7 cellular contexts compared by ENCODE assay signal in the genomic region with DNA sequence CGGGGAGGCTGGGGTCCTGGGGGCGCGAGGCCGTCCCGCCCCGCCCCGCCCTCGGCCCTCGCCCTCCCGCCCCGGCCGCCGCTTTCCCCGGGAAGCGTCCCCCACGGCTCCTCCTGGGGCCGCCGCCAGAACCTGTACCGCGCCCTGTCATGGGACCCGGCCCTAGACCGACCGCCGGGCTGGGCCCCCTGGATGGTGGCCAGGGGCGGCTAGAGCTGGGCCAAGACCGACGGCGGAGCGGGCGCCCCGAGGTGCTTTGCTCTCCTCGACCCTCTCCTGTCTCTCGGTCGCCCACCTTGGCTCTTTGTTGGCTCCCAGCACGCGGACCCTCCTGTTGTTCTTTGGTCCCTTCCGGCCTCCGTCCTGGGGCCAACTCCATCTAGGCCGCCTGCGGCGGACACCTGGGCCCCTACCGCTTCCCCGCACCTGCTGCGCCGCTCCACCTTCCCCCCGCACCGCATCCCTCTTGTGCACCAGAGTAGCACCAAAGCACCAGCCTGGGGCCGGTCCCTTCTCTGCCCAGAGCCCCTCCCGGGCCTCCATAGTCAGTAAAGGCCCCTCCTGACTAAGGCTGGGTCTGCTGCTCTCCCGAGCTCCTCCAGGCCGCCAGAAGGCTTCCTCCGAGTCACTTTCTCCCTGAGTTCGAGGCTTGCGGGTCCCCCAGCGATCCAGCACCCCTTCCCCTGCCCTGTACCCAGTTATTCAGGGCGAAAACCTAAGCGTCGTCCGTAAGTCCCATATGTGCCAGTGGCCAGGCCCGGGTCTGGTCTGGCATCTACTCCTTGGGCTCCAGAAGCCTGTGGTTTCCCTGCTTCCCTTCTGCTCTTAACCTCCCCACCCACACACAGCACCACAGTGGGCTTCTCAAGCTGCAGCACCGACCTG. TPM values are rescaled to one million over a fixed set of nuclear protein-coding genes. Genes with fewer than 3 reads are reported as not detected.
DNase-seq lines count a peak whose midpoint lies in the region; ATAC-seq and TF ChIP-seq lines count a peak whose summit lies in the region.

No MANE protein-coding gene starts in this region.

- no peaks in the 10 kb centered on the region for H3K9me3 Mint-ChIP-seq in central memory CD8-positive, alpha-beta T cell
- no peaks in the 10 kb centered on the region for H3K9me3 Mint-ChIP-seq in natural killer cell

- H3K4me1 Mint-ChIP-seq in central memory CD8-positive, alpha-beta T cell = peaks cover 58% of the 10 kb centered on the region
- H3K4me1 Mint-ChIP-seq in natural killer cell = peaks cover 30 to 45% of the 10 kb centered on the region in 2 donors

- TF ChIP-seq CTCF in natural killer cell (IDR thresholded peaks at IDR 0.05) = no peak

- DNase-seq in Jurkat, Clone E6-1 (ENCODE audit: low read depth, low spot score) = no peak
- no peak for DNase-seq in central memory CD8-positive, alpha-beta T cell (ENCODE audit: low spot score in 2 of 2)
- DNase-seq in natural killer cell (no peak), SHP77 (lab: John Stamatoyannopoulos, UW) (no peak), EL (no peak), dedifferentiated amniotic fluid mesenchymal stem cell (ENCODE audit: extremely low spot score) (no peak)

- H3K4me3 ChIP-seq in Jurkat, Clone E6-1 (ENCODE audit: low read length) = peak overlapping the region; percentile 91

- H3K27ac Mint-ChIP-seq in central memory CD8-positive, alpha-beta T cell (ENCODE audit: low read depth) = peak overlapping the region; percentile 99
- peak overlapping the region; percentile 92 to 93 for H3K27ac Mint-ChIP-seq in natural killer cell

- ATAC-seq in GM19023 (IDR thresholded peaks at IDR 0.05; ENCODE audit: unreplicated experiment) = peak; percentile 3
- ATAC-seq in central memory CD8-positive, alpha-beta T cell (replicated peaks; ENCODE audit: extremely low read depth, poor library complexity, severe bottlenecking) = no peak
- no peak for ATAC-seq in natural killer cell

- no peaks in the 10 kb centered on the region for H3K27me3 Mint-ChIP-seq in central memory CD8-positive, alpha-beta T cell
- no peaks in the 10 kb centered on the region for H3K27me3 Mint-ChIP-seq in natural killer cell (ENCODE audit: low read depth in 2 of 2)

- intact Hi-C loops in natural killer cell (cut with micrococcal nuclease) = loop anchor here (1.0 to 5.0 kb wide), 3 partner anchors 10 to 135 kb away; a partner anchor contains a TSS

- H3K4me3 Mint-ChIP-seq in central memory CD8-positive, alpha-beta T cell = peak overlapping the region; percentile 90
- H3K4me3 Mint-ChIP-seq in natural killer cell = peak overlapping the region; percentile 87

- peaks cover 27% of the 10 kb centered on the region for H3K36me3 Mint-ChIP-seq in central memory CD8-positive, alpha-beta T cell (ENCODE audit: insufficient read depth)
- no peaks in the 10 kb centered on the region for H3K36me3 Mint-ChIP-seq in natural killer cell

RNA-seq across cellular contexts. Expression of a gene that starts 0.6 kb away (rescaled TPM):
- polyA plus RNA-seq in Jurkat, Clone E6-1 (2012; ENCODE audit: insufficient read depth, insufficient read length) = 164 TPM
- total RNA-seq in natural killer cell = 10 to 100 TPM; 23.4 to 43.7 (median 32.5) TPM

RNA-seq across cellular contexts. Expression of a gene that starts 0.8 kb away (rescaled TPM):
- 30.1 TPM for polyA plus RNA-seq in Jurkat, Clone E6-1 (2012; ENCODE audit: insufficient read depth, insufficient read length)
- total RNA-seq in natural killer cell = 10 to 100 TPM; 18.2 to 26.9 (median 20.8) TPM

RNA-seq across cellular contexts. Expression of a gene that starts 9.8 kb away (rescaled TPM):
- polyA plus RNA-seq in Jurkat, Clone E6-1 (2012; ENCODE audit: insufficient read depth, insufficient read length) = 198 TPM
- total RNA-seq in natural killer cell = 10 to 100 TPM; 29.5 to 38.8 (median 38.6) TPM

RNA-seq across cellular contexts. Expression of a gene that starts 37.8 kb away (rescaled TPM):
- polyA plus RNA-seq in Jurkat, Clone E6-1 (2012; ENCODE audit: insufficient read depth, insufficient read length) = 2.3 TPM
- 1 to 10 TPM; 1.9 to 2.9 (median 2.3) TPM for total RNA-seq in natural killer cell
